ENCODE assay signal across 8 cellular contexts in the genomic region with DNA sequence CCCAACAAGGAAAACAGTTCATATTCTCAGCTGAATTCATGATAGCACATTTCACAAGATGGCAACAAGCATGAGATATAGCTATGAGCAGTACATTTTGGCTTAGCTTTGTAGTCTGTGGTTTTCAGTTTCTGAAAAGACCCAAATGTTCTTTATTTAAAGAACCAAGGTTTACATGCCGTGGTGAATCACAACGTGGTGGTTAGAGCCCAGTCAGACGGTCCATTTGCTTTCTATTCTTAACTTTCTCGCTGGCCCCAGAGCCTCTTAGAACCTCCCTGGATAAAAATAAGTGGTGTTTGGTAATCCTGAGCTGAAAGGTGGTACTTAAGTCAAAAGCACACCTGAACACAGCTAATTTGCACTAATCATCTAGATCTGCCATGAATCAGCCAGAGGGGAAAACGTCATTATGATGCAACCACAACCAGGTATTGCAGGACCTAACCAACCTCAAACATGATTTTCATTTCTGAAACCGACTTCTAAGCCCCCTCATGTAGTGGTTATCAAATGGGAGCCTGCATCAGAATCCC. TPM values are rescaled to one million over a fixed set of nuclear protein-coding genes. Genes with fewer than 3 reads are reported as not detected.
DNase-seq lines count a peak whose midpoint lies in the region; FAIRE-seq lines count a peak whose summit lies in the region.

No MANE protein-coding gene starts in this region.

- no peak for FAIRE-seq in small intestine (lab: Jason Lieb, UNC)

- peaks cover 13% of the 10 kb centered on the region for H3K9me3 Mint-ChIP-seq in activated naive CD4-positive, alpha-beta T cell treated with anti-CD3 and anti-CD28 coated beads, Interleukin-2, amount 10 ng/mL, durations not matched to agents 7 days and 5 days

- peak overlapping the region; percentile 88 for H3K27ac Mint-ChIP-seq in activated naive CD4-positive, alpha-beta T cell treated with anti-CD3 and anti-CD28 coated beads, Interleukin-2, amount 10 ng/mL, durations not matched to agents 7 days and 5 days

- peaks cover 11% of the 10 kb centered on the region for H3K36me3 Mint-ChIP-seq in activated naive CD4-positive, alpha-beta T cell treated with anti-CD3 and anti-CD28 coated beads, Interleukin-2, amount 10 ng/mL, durations not matched to agents 7 days and 5 days

- H3K36me3 ChIP-seq in small intestine (ENCODE audit: control insufficient read depth in 2 of 2, insufficient read depth in 2 of 2, low read length in 2 of 2) = no peaks in the 10 kb centered on the region

- no peak overlapping the region for H3K4me3 ChIP-seq in small intestine (ENCODE audit: low read depth in 1 of 2, low read length in 2 of 2)

- H3K4me1 ChIP-seq in small intestine (ENCODE audit: control insufficient read depth in 2 of 2, insufficient read depth in 1 of 2, low read depth in 1 of 2, low read length in 1 of 2) = no peaks in the 10 kb centered on the region

- H3K27me3 Mint-ChIP-seq in activated naive CD4-positive, alpha-beta T cell treated with anti-CD3 and anti-CD28 coated beads, Interleukin-2, amount 10 ng/mL, durations not matched to agents 7 days and 5 days = no peaks in the 10 kb centered on the region

- peak overlapping the region in 1 of 2 donors; percentile 1 for H3K27ac ChIP-seq in small intestine (ENCODE audit: low read depth in 1 of 2, low read length in 1 of 2)

- peaks cover 42% of the 10 kb centered on the region for H3K4me1 Mint-ChIP-seq in activated naive CD4-positive, alpha-beta T cell treated with anti-CD3 and anti-CD28 coated beads, Interleukin-2, amount 10 ng/mL, durations not matched to agents 7 days and 5 days

- no peak overlapping the region for H3K4me3 Mint-ChIP-seq in activated naive CD4-positive, alpha-beta T cell treated with anti-CD3 and anti-CD28 coated beads, Interleukin-2, amount 10 ng/mL, durations not matched to agents 7 days and 5 days

- no peaks in the 10 kb centered on the region for H3K9me3 ChIP-seq in small intestine (ENCODE audit: control insufficient read depth, low read depth)

- CTCF ChIA-PET in activated naive CD4-positive, alpha-beta T cell treated with anti-CD3 and anti-CD28 coated beads, Interleukin-2, amount 10 ng/mL, durations not matched to agents 7 days and 5 days (lab: Charles Lee) = no interaction called here

- no peaks in the 10 kb centered on the region for H3K27me3 ChIP-seq in small intestine (ENCODE audit: control insufficient read depth in 2 of 2, insufficient read depth in 2 of 2, low read length in 2 of 2)

- peak; percentile 67 for DNase-seq in activated effector memory CD4-positive, alpha-beta T cell treated with anti-CD3 and anti-CD28 coated beads, Interleukin-2, amount 50 U/mL, for 16 hours
- DNase-seq in activated effector memory CD4-positive, alpha-beta T cell treated with Interleukin-2 at 50 U/mL for 16 hours = no peak
- DNase-seq in HS-5 (ENCODE audit: low read depth) = peak; percentile 71
- DNase-seq in activated naive CD4-positive, alpha-beta T cell treated with anti-CD3 and anti-CD28 coated beads, Interleukin-2, amount 10 ng/mL, durations not matched to agents 7 days and 5 days = peak; percentile 41
- peak; percentile 33 to 46 for DNase-seq in stimulated activated CD4-positive, alpha-beta T cell treated with anti-CD3 and anti-CD28 coated beads, Interleukin-2, amount 100 ng/mL, for 24 hours
- no peak for DNase-seq in small intestine
- no peak for DNase-seq in dermis blood vessel endothelial cell
- no peak for DNase-seq in globus pallidus (ENCODE audit: low spot score)

- 55 to 63% (median 59%) methylated on average over 6 of the region's 6 CpGs for WGBS in small intestine, 3 donors

RNA-seq across cellular contexts. Expression of gene HAPSTR1, which starts 18.6 kb away (rescaled TPM):
- 10 to 100 TPM; 11.6 to 18.1 (median 11.9) TPM for polyA plus RNA-seq in small intestine
- total RNA-seq in dermis blood vessel endothelial cell = 70.1 and 81.4 TPM in 2 replicates

Comparison
In these comparisons a context has a peak if more than half of its experiments do, and no peak if none do; other contexts are left out.
1. DNase-seq: peak in activated effector memory CD4-positive, alpha-beta T cell treated with anti-CD3 and anti-CD28 coated beads, Interleukin-2, amount 50 U/mL, for 16 hours (single experiment), HS-5 (single experiment), activated naive CD4-positive, alpha-beta T cell treated with anti-CD3 and anti-CD28 coated beads, Interleukin-2, amount 10 ng/mL, durations not matched to agents 7 days and 5 days (single experiment) and stimulated activated CD4-positive, alpha-beta T cell treated with anti-CD3 and anti-CD28 coated beads, Interleukin-2, amount 100 ng/mL, for 24 hours (2 of 2); none in activated effector memory CD4-positive, alpha-beta T cell treated with Interleukin-2 at 50 U/mL for 16 hours (single experiment), small intestine (single experiment), dermis blood vessel endothelial cell (single experiment) and globus pallidus (single experiment).